In the genomic region with DNA sequence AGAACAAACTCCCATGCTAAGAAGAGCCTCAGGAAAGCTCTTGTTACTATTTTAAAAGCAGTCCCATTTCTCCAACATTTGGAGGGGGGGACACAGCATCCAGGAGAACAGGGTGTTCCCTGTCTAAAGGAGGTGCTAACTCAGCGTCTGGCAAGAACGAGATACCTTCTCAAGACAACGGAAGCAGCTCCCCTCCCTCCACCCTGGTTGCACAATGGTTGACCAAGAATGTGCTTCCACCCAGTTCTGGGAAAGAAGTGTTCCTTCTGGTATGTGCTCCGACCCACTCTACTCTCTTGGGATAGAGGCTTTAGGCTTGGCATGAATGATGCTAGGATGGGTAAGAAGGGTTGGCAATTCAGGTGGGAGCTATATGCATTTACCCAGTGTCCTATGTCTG, we compare ENCODE assay signal across 1 cellular context.
TF ChIP-seq lines count a peak whose summit lies in the region.

No MANE protein-coding gene starts in this region.

TF ChIP-seq in HEK293T, 16 proteins besides CTCF, POLR2A, EP300 and RAD21 (continued from another document):
- TF ChIP-seq L3MBTL2 (conservative IDR thresholded peaks at IDR 0.05), result no peak
- TF ChIP-seq ZNF384 (IDR thresholded peaks at IDR 0.05), result no peak
- TF ChIP-seq ARNT (IDR thresholded peaks at IDR 0.05), result no peak
- no peak for TF ChIP-seq NFRKB (IDR thresholded peaks at IDR 0.05)
- TF ChIP-seq CTBP1 (IDR thresholded peaks at IDR 0.05; ENCODE audit: borderline replicate concordance), result no peak
- no peak for TF ChIP-seq HDGF (IDR thresholded peaks at IDR 0.05; ENCODE audit: borderline replicate concordance)
